In the genomic region with DNA sequence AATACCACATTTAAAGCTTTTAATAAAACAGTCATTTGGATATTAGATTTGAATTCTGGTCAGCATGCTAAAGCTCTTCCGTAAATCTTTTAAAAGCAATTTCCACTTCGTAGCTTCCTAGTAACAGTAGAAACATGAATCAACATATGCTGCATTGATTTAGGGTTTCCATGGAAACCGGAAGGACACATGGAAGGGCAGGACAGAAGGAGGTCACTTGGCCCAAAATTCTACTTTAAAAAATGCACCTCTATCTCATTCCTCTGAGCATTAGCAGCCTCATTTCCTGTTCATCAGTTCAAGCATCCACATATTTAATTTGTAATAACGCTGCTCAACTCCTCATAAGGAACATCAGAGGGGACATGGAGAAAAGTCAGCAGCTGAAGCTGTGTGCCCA, we compare ENCODE assay signal across 17 cellular contexts. TPM values are rescaled to one million over a fixed set of nuclear protein-coding genes. Genes with fewer than 3 reads are reported as not detected.
"Had no signal": no experiment of that assay in that cellular context is flagged by ENCODE, and none has a peak within 500 bp of the region (broad histone marks: within the 10 kb centered on the region; RNA-seq: fewer than 3 reads in every experiment).

No MANE protein-coding gene starts in this region.

- H3K27me3 ChIP-seq: breast epithelium, right lobe of liver had no signal

- H3K4me3 ChIP-seq: breast epithelium, lung, prostate gland, right lobe of liver, spleen, transverse colon had no signal

- H3K36me3 ChIP-seq: breast epithelium, prostate gland, right lobe of liver, spleen, transverse colon had no signal

- ATAC-seq: activated CD8-positive, alpha-beta T cell treated with anti-CD3 and anti-CD28 coated beads for 36 hours; natural killer cell treated with Interleukin-12 subunit alpha and Interleukin-12 subunit beta and Interleukin-15 and Interleukin-18, amount 100 ng/mL, for 72 hours; stimulated activated memory B cell treated with anti-CD40 and anti-IgM and Interleukin-4, amounts not matched to agents 10 μg/mL and 1 μg/mL and 100 μg/mL, for 72 hours had no signal

- FAIRE-seq: frontal cortex had no signal

- H3K9me3 ChIP-seq: breast epithelium, prostate gland, right lobe of liver, spleen, transverse colon had no signal

- H3K4me1 ChIP-seq: breast epithelium, prostate gland, right lobe of liver had no signal

- DNase-seq: activated CD8-positive, alpha-beta memory T cell treated with anti-CD3 and anti-CD28 coated beads, Interleukin-2, amount 50 U/mL, for 4 hours; activated CD8-positive, alpha-beta T cell treated with anti-CD3 and anti-CD28 coated beads for 36 hours; activated naive CD8-positive, alpha-beta T cell treated with anti-CD3 and anti-CD28 coated beads, Interleukin-2, amount 10 ng/mL, durations not matched to agents 7 days and 5 days; anterior cingulate cortex; kidney glomerular epithelial cell; right lobe of liver; spleen; stimulated activated CD4-positive, alpha-beta T cell treated with anti-CD3 and anti-CD28 coated beads, Interleukin-1b, Interleukin-23, amount 100 ng/mL, for 48 hours; transverse colon had no signal

- H3K27ac ChIP-seq: breast epithelium, prostate gland, right lobe of liver, VCaP had no signal

RNA-seq across cellular contexts. Expression of a gene that starts 8.1 kb away (rescaled TPM):
- total RNA-seq: activated CD8-positive, alpha-beta T cell treated with anti-CD3 and anti-CD28 coated beads for 36 hours; activated naive CD8-positive, alpha-beta T cell treated with anti-CD3 and anti-CD28 coated beads, Interleukin-2, amount 10 ng/mL, durations not matched to agents 7 days and 5 days; breast epithelium; natural killer cell treated with Interleukin-12 subunit alpha and Interleukin-12 subunit beta and Interleukin-15 and Interleukin-18, amount 100 ng/mL, for 72 hours; right lobe of liver; subcutaneous adipose tissue had no signal
